ENCODE assay signal across 36 cellular contexts in genomic region chr12:48009471-48009870, GRCh38. TPM values are rescaled to one million over a fixed set of nuclear protein-coding genes. Genes with fewer than 3 reads are reported as not detected.
"Had no signal": no experiment of that assay in that cellular context is flagged by ENCODE, and none has a peak within 500 bp of the region (broad histone marks: within the 10 kb centered on the region; RNA-seq: fewer than 3 reads in every experiment).

No MANE protein-coding gene starts in this region.

- H3K36me3 ChIP-seq: MG63 had no signal

- DNase-seq: Karpas-422, Kasumi-1, KBM-7, KG1, MG63, MM.1S, MV-4-11, NCI-H1048, NCI-H1092, NCI-H1092 treated with DMSO at 0.1 percent for 48 hours, NCI-H1105, NCI-H1105 treated with DMSO at 0.1 percent for 48 hours, NCI-H1417, NCI-H1417 treated with DMSO at 0.1 percent for 48 hours, NCI-H1436, NCI-H1436 treated with DMSO at 0.1 percent for 48 hours, NCI-H146, NCI-H1694, NCI-H1694 treated with DMSO at 0.1 percent for 48 hours, NCI-H187, NCI-H187 treated with DMSO at 0.1 percent for 48 hours, NCI-H1930, NCI-H2029, NCI-H2029 treated with DMSO at 0.1 percent for 48 hours, NCI-H2081, NCI-H2081 treated with DMSO at 0.1 percent for 48 hours, NCI-H2107, NCI-H2171, NCI-H2171 treated with DMSO at 0.1 percent for 48 hours, NCI-H2227 treated with DMSO at 0.1 percent for 48 hours, NCI-H345, NCI-H446, NCI-H446 treated with DMSO at 0.1 percent for 48 hours had no signal

- H3K27ac ChIP-seq: KMS-11 had no signal

- H3K4me2 ChIP-seq: KMS-11 had no signal

- H3K4me3 ChIP-seq: MG63 had no signal

- H3K9me3 ChIP-seq: MG63 had no signal

- H3K9ac ChIP-seq: KMS-11 had no signal

RNA-seq across cellular contexts. Expression of gene COL2A1, which starts 5.2 kb away (rescaled TPM):
- total RNA-seq: LHCN-M2, M059J had no signal
